Comparison of ENCODE assay signal across 1 cellular context in the genomic region with DNA sequence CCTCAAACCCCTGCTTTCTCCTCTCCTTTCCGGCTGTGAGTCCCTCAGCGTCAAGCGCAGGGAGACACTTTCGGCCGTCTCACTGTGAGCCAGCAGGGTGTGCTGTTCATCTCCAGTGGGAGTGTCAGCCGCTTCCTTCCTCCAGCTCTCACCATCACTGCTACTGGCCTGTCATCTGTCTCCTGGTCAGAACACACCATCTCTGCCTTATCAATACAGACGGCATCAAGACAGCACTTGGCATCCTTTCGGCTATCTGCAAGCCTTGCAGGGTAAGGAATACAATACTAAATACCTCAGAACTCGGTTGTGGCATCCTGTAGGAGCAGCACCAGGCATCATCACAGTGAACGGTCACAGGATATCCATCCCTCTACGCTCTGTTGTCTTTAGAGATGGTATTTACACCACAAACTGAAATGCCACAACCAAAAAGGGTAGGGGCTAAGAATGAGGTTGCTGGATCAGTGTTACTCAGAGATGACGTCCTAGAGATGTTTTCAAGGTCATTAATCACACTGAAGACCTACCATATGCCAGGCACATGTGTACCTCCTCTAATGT.
A peak's percentile ranks its signal among the peaks of the same experiment; 100 is the strongest.
TF ChIP-seq lines count a peak whose summit lies in the region.

No MANE protein-coding gene starts in this region.

TF ChIP-seq in HepG2, 621 proteins besides CTCF, POLR2A, EP300 and RAD21 (continued from another document and continues in another):
- TF ChIP-seq, protein P1, sequence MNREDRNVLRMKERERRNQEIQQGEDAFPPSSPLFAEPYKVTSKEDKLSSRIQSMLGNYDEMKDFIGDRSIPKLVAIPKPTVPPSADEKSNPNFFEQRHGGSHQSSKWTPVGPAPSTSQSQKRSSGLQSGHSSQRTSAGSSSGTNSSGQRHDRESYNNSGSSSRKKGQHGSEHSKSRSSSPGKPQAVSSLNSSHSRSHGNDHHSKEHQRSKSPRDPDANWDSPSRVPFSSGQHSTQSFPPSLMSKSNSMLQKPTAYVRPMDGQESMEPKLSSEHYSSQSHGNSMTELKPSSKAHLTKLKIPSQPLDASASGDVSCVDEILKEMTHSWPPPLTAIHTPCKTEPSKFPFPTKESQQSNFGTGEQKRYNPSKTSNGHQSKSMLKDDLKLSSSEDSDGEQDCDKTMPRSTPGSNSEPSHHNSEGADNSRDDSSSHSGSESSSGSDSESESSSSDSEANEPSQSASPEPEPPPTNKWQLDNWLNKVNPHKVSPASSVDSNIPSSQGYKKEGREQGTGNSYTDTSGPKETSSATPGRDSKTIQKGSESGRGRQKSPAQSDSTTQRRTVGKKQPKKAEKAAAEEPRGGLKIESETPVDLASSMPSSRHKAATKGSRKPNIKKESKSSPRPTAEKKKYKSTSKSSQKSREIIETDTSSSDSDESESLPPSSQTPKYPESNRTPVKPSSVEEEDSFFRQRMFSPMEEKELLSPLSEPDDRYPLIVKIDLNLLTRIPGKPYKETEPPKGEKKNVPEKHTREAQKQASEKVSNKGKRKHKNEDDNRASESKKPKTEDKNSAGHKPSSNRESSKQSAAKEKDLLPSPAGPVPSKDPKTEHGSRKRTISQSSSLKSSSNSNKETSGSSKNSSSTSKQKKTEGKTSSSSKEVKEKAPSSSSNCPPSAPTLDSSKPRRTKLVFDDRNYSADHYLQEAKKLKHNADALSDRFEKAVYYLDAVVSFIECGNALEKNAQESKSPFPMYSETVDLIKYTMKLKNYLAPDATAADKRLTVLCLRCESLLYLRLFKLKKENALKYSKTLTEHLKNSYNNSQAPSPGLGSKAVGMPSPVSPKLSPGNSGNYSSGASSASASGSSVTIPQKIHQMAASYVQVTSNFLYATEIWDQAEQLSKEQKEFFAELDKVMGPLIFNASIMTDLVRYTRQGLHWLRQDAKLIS (CRISPR knock-in tag; IDR thresholded peaks at IDR 0.05): no peak
- TF ChIP-seq HOXA5 (CRISPR knock-in tag; IDR thresholded peaks at IDR 0.05) (no peak), ZNF10 (CRISPR knock-in tag; IDR thresholded peaks at IDR 0.05; ENCODE audit: borderline replicate concordance, low read depth) (no peak), PRMT3 (CRISPR knock-in tag; IDR thresholded peaks at IDR 0.05; ENCODE audit: borderline replicate concordance, low read depth) (peak; percentile 43; the same call in 1 of the 2 replicates), KDM5B (CRISPR knock-in tag; IDR thresholded peaks at IDR 0.05; ENCODE audit: borderline replicate concordance) (peak; percentile 31; the same call in 1 of the 2 replicates), DR1 (CRISPR knock-in tag; IDR thresholded peaks at IDR 0.05) (0 out of 2 replicates have a peak, but pooled peaks have one; percentile 1), MED13 (CRISPR knock-in tag; IDR thresholded peaks at IDR 0.05) (no peak), KDM2A (CRISPR knock-in tag; IDR thresholded peaks at IDR 0.05; ENCODE audit: borderline replicate concordance, low read depth) (peak; percentile 73; the same call in 1 of the 2 replicates), RCOR2 (CRISPR knock-in tag; IDR thresholded peaks at IDR 0.05) (no peak), ZSCAN29 (CRISPR knock-in tag; conservative IDR thresholded peaks at IDR 0.05) (no peak), ATF7-NPFF (CRISPR knock-in tag; IDR thresholded peaks at IDR 0.05; ENCODE audit: low read depth) (peak; percentile 69; the same call in 1 of the 2 replicates), SALL1 (CRISPR knock-in tag; IDR thresholded peaks at IDR 0.05) (peak; percentile 39; the same call in 1 of the 2 replicates), ZNF335 (CRISPR knock-in tag; IDR thresholded peaks at IDR 0.05) (peak; percentile 52; the same call in 1 of the 2 replicates), THYN1 (CRISPR knock-in tag; IDR thresholded peaks at IDR 0.05; ENCODE audit: borderline replicate concordance, low read depth) (no peak), MIER3 (CRISPR knock-in tag; IDR thresholded peaks at IDR 0.05; ENCODE audit: borderline replicate concordance) (no peak), ZNF296 (CRISPR knock-in tag; conservative IDR thresholded peaks at IDR 0.05) (no peak), FOXO1 (CRISPR knock-in tag; IDR thresholded peaks at IDR 0.05) (no peak), SIN3B (IDR thresholded peaks at IDR 0.05; ENCODE audit: low read length) (no peak), ZNF317 (CRISPR knock-in tag; IDR thresholded peaks at IDR 0.05) (peak; percentile 90), SMC3 (IDR thresholded peaks at IDR 0.05; ENCODE audit: low read length) (peak; percentile 27; the same call in 1 of the 2 replicates), PAF1 (CRISPR knock-in tag; IDR thresholded peaks at IDR 0.05) (0 out of 2 replicates have a peak, but pooled peaks have one; percentile 9), AKAP8 (CRISPR knock-in tag; IDR thresholded peaks at IDR 0.05) (0 out of 2 replicates have a peak, but pooled peaks have one; percentile 25), ATF7 (IDR thresholded peaks at IDR 0.05) (no peak), ATF7 (CRISPR knock-in tag; IDR thresholded peaks at IDR 0.05) (no peak), SCMH1 (CRISPR knock-in tag; IDR thresholded peaks at IDR 0.05; ENCODE audit: borderline replicate concordance) (no peak)
- TF ChIP-seq, protein P2, sequence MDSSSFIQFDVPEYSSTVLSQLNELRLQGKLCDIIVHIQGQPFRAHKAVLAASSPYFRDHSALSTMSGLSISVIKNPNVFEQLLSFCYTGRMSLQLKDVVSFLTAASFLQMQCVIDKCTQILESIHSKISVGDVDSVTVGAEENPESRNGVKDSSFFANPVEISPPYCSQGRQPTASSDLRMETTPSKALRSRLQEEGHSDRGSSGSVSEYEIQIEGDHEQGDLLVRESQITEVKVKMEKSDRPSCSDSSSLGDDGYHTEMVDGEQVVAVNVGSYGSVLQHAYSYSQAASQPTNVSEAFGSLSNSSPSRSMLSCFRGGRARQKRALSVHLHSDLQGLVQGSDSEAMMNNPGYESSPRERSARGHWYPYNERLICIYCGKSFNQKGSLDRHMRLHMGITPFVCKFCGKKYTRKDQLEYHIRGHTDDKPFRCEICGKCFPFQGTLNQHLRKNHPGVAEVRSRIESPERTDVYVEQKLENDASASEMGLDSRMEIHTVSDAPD (CRISPR knock-in tag; IDR thresholded peaks at IDR 0.05): 0 out of 2 replicates have a peak, but pooled peaks have one; percentile 63
- TF ChIP-seq, protein P3, sequence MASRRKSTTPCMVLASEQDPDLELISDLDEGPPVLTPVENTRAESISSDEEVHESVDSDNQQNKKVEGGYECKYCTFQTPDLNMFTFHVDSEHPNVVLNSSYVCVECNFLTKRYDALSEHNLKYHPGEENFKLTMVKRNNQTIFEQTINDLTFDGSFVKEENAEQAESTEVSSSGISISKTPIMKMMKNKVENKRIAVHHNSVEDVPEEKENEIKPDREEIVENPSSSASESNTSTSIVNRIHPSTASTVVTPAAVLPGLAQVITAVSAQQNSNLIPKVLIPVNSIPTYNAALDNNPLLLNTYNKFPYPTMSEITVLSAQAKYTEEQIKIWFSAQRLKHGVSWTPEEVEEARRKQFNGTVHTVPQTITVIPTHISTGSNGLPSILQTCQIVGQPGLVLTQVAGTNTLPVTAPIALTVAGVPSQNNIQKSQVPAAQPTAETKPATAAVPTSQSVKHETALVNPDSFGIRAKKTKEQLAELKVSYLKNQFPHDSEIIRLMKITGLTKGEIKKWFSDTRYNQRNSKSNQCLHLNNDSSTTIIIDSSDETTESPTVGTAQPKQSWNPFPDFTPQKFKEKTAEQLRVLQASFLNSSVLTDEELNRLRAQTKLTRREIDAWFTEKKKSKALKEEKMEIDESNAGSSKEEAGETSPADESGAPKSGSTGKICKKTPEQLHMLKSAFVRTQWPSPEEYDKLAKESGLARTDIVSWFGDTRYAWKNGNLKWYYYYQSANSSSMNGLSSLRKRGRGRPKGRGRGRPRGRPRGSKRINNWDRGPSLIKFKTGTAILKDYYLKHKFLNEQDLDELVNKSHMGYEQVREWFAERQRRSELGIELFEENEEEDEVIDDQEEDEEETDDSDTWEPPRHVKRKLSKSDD (CRISPR knock-in tag; IDR thresholded peaks at IDR 0.05; ENCODE audit: low read depth): no peak
- TF ChIP-seq, protein P4, sequence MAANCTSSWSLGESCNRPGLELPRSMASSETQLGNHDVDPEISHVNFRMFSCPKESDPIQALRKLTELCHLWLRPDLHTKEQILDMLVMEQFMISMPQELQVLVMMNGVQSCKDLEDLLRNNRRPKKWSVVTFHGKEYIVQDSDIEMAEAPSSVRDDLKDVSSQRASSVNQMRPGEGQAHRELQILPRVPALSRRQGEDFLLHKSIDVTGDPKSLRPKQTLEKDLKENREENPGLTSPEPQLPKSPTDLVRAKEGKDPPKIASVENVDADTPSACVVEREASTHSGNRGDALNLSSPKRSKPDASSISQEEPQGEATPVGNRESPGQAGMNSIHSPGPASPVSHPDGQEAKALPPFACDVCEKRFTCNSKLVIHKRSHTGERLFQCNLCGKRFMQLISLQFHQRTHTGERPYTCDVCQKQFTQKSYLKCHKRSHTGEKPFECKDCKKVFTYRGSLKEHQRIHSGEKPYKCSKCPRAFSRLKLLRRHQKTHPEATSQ (CRISPR knock-in tag; IDR thresholded peaks at IDR 0.05; ENCODE audit: borderline replicate concordance): 0 out of 2 replicates have a peak, but pooled peaks have one; percentile 44
- TF ChIP-seq, protein P5, sequence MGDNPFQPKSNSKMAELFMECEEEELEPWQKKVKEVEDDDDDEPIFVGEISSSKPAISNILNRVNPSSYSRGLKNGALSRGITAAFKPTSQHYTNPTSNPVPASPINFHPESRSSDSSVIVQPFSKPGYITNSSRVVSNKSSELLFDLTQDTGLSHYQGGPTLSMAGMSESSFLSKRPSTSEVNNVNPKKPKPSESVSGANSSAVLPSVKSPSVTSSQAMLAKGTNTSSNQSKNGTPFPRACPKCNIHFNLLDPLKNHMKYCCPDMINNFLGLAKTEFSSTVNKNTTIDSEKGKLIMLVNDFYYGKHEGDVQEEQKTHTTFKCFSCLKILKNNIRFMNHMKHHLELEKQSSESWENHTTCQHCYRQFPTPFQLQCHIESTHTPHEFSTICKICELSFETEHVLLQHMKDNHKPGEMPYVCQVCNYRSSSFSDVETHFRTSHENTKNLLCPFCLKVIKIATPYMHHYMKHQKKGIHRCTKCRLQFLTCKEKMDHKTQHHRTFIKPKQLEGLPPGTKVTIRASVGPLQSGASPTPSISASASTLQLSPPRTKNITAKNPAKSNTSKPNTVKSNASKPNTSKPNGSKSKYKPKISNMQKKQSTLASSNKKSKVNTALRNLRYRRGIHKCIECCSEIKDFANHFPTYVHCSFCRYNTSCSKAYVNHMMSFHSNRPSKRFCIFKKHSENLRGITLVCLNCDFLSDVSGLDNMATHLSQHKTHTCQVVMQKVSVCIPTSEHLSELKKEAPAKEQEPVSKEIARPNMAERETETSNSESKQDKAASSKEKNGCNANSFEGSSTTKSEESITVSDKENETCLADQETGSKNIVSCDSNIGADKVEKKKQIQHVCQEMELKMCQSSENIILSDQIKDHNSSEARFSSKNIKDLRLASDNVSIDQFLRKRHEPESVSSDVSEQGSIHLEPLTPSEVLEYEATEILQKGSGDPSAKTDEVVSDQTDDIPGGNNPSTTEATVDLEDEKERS (CRISPR knock-in tag; IDR thresholded peaks at IDR 0.05): no peak
- TF ChIP-seq, protein P6, sequence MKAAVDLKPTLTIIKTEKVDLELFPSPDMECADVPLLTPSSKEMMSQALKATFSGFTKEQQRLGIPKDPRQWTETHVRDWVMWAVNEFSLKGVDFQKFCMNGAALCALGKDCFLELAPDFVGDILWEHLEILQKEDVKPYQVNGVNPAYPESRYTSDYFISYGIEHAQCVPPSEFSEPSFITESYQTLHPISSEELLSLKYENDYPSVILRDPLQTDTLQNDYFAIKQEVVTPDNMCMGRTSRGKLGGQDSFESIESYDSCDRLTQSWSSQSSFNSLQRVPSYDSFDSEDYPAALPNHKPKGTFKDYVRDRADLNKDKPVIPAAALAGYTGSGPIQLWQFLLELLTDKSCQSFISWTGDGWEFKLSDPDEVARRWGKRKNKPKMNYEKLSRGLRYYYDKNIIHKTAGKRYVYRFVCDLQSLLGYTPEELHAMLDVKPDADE (CRISPR knock-in tag; IDR thresholded peaks at IDR 0.05): no peak
- TF ChIP-seq, protein P7, sequence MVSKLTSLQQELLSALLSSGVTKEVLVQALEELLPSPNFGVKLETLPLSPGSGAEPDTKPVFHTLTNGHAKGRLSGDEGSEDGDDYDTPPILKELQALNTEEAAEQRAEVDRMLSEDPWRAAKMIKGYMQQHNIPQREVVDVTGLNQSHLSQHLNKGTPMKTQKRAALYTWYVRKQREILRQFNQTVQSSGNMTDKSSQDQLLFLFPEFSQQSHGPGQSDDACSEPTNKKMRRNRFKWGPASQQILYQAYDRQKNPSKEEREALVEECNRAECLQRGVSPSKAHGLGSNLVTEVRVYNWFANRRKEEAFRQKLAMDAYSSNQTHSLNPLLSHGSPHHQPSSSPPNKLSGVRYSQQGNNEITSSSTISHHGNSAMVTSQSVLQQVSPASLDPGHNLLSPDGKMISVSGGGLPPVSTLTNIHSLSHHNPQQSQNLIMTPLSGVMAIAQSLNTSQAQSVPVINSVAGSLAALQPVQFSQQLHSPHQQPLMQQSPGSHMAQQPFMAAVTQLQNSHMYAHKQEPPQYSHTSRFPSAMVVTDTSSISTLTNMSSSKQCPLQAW (CRISPR knock-in tag; IDR thresholded peaks at IDR 0.05): peak; percentile 47; the same call in 1 of the 2 replicates
- TF ChIP-seq, protein P8, sequence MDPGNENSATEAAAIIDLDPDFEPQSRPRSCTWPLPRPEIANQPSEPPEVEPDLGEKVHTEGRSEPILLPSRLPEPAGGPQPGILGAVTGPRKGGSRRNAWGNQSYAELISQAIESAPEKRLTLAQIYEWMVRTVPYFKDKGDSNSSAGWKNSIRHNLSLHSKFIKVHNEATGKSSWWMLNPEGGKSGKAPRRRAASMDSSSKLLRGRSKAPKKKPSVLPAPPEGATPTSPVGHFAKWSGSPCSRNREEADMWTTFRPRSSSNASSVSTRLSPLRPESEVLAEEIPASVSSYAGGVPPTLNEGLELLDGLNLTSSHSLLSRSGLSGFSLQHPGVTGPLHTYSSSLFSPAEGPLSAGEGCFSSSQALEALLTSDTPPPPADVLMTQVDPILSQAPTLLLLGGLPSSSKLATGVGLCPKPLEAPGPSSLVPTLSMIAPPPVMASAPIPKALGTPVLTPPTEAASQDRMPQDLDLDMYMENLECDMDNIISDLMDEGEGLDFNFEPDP (CRISPR knock-in tag; conservative IDR thresholded peaks at IDR 0.05): no peak
- TF ChIP-seq, protein P9, sequence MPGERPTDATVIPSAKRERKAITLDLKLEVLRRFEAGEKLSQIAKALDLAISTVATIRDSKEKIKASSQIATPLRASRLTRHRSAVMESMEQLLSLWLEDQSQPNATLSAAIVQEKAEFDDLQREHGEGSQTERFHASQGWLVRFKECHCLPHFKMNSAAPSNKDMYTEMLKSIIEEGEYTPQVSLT (CRISPR knock-in tag; IDR thresholded peaks at IDR 0.05; ENCODE audit: borderline replicate concordance, low read depth): no peak
